Comparison of ENCODE assay signal across 12 cellular contexts in the genomic region with DNA sequence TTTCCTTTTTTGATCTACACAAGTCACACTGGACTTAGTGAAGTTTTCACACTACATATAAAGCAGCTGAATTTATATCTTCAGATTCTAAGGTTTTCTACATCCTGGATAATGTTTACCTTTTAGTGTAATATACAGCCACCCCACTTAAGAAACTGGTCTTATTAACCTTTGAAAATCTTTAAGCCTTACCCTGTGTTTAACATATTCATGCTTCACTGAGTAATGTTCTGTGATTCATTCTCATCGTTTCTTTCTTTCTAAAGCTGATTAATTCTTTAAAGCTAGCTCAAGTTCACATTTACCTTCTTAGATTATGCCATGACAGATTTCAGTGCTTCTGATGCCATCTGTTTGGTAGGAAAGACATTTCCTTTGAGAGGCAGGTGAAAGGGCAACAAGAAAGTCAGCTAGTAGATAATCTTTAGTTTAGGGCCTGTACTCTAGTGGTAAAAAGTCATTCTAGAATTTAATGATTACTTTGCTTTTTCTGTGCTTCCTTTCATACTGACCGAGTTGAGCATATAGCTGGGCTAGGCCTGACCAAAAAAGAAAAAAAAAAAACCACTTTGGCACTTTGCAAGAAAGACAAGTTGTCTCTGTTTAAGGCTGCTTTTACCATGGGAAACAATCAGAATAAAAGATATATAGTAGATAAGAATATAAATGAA.
A peak's percentile ranks its signal among the peaks of the same experiment; 100 is the strongest.
DNase-seq lines count a peak whose midpoint lies in the region; ATAC-seq and TF ChIP-seq lines count a peak whose summit lies in the region.
"Had no signal": no experiment of that assay in that cellular context is flagged by ENCODE, and none has a peak within 500 bp of the region (broad histone marks: within the 10 kb centered on the region; RNA-seq: fewer than 3 reads in every experiment).

No MANE protein-coding gene starts in this region.

- H3K9ac ChIP-seq in colonic mucosa (ENCODE audit: low read depth in 2 of 2, low read length in 2 of 2) = no peak overlapping the region

- intact Hi-C loops in colonic mucosa (cut with DNase I) = no loop called here

- DNase-seq in NCI-H2171 treated with DMSO at 0.1 percent for 48 hours (lab: John Stamatoyannopoulos, UW) (peak; percentile 13), NCI-H2171 (lab: John Stamatoyannopoulos, UW) (no peak), colonic mucosa (no peak), retinal pigment epithelial cell (ENCODE audit: low read depth) (peak; percentile 82), SHP77 treated with DMSO at 0.1 percent for 48 hours (lab: John Stamatoyannopoulos, UW) (no peak), SKM-1 treated with dmso at 0.1 percent for 144 hours (lab: John Stamatoyannopoulos, UW; ENCODE audit: unreplicated experiment) (no peak), NCI-H146 (lab: John Stamatoyannopoulos, UW) (no peak)
- DNase-seq: 8988T, DMS153, NCI-H2227 treated with DMSO at 0.1 percent for 48 hours, ovary had no signal

- H3K36me3 ChIP-seq in colonic mucosa = no peaks in the 10 kb centered on the region
- H3K36me3 ChIP-seq: ovary had no signal

- peak overlapping the region; percentile 6 for H3K27ac ChIP-seq in colonic mucosa
- H3K27ac ChIP-seq: ovary had no signal

- H3K27me3 ChIP-seq in colonic mucosa = no peaks in the 10 kb centered on the region
- H3K27me3 ChIP-seq: ovary had no signal

- no peaks in the 10 kb centered on the region for H3K4me1 ChIP-seq in colonic mucosa

- H3K4me3 ChIP-seq in colonic mucosa (no peak overlapping the region), retinal pigment epithelial cell (ENCODE audit: low read length) (no peak overlapping the region)
- H3K4me3 ChIP-seq: ovary had no signal

- no peak for TF ChIP-seq CTCF in colonic mucosa (IDR thresholded peaks at IDR 0.05)
- no peak for TF ChIP-seq CTCF in retinal pigment epithelial cell (conservative IDR thresholded peaks at IDR 0.05; ENCODE audit: low read depth, low read length)

- peak; percentile 47 for ATAC-seq in HG03521 (IDR thresholded peaks at IDR 0.05; ENCODE audit: unreplicated experiment)

- H3K9me3 ChIP-seq in colonic mucosa = no peaks in the 10 kb centered on the region
- H3K9me3 ChIP-seq: ovary had no signal

Comparison
In these comparisons a context has a peak if more than half of its experiments do, and no peak if none do; other contexts are left out.
1. DNase-seq: peak in NCI-H2171 treated with DMSO at 0.1 percent for 48 hours (single experiment) and retinal pigment epithelial cell (single experiment); none in NCI-H2171 (single experiment), colonic mucosa (single experiment), SHP77 treated with DMSO at 0.1 percent for 48 hours (single experiment), SKM-1 treated with dmso at 0.1 percent for 144 hours (single experiment) and NCI-H146 (single experiment).